Comparison of ENCODE assay signal across 22 cellular contexts in genomic region chr5:53071738-53072137, GRCh38. TPM values are rescaled to one million over a fixed set of nuclear protein-coding genes. Genes with fewer than 3 reads are reported as not detected.
DNase-seq lines count a peak whose midpoint lies in the region; ATAC-seq and TF ChIP-seq lines count a peak whose summit lies in the region.
"Had no signal": no experiment of that assay in that cellular context is flagged by ENCODE, and none has a peak within 500 bp of the region (broad histone marks: within the 10 kb centered on the region; RNA-seq: fewer than 3 reads in every experiment).

No MANE protein-coding gene starts in this region.

- H3K9ac ChIP-seq in adipocyte (ENCODE audit: low read length) = no peak overlapping the region

- no peak overlapping the region for H3K27ac Mint-ChIP-seq in CD14-positive monocyte
- H3K27ac Mint-ChIP-seq: activated T-helper 1 cell treated with anti-CD3 and anti-CD28 coated beads, Interleukin-12 subunit alpha, Interleukin-12 subunit beta, Interleukin-2, Interleukin-4 antibody, amounts not matched to agents 30 ng/mL and 10 ng/mL and 1 ng/mL, durations not matched to agents 14 hours and 24 hours and 36 hours; dendritic cell treated with granulocyte-macrophage colony-stimulating factor and Interleukin-4, amounts not matched to agents 40 ng/mL and 50 ng/mL, for 4 days; IgD-negative memory B cell; naive B cell had no signal

- peaks cover 12% of the 10 kb centered on the region for H3K4me1 ChIP-seq in adipocyte (ENCODE audit: control insufficient read depth, insufficient read depth, low read length)
- H3K4me1 ChIP-seq: breast epithelium, right lobe of liver had no signal

- H3K4me3 Mint-ChIP-seq in CD14-positive monocyte = no peak overlapping the region
- H3K4me3 Mint-ChIP-seq: activated T-helper 1 cell treated with anti-CD3 and anti-CD28 coated beads, Interleukin-12 subunit alpha, Interleukin-12 subunit beta, Interleukin-2, Interleukin-4 antibody, amounts not matched to agents 30 ng/mL and 10 ng/mL and 1 ng/mL, durations not matched to agents 14 hours and 24 hours and 36 hours; dendritic cell treated with granulocyte-macrophage colony-stimulating factor and Interleukin-4, amounts not matched to agents 40 ng/mL and 50 ng/mL, for 4 days; IgD-negative memory B cell; naive B cell had no signal

- H3K9me3 ChIP-seq in adipocyte (ENCODE audit: control insufficient read depth, low read length) = no peaks in the 10 kb centered on the region
- H3K9me3 ChIP-seq: breast epithelium, right lobe of liver, suprapubic skin had no signal

- H3K36me3 ChIP-seq in adipocyte (ENCODE audit: control insufficient read depth, insufficient read depth, low read length, severe bottlenecking) = peaks cover 15% of the 10 kb centered on the region
- H3K36me3 ChIP-seq: breast epithelium, right lobe of liver had no signal

- H3K27me3 ChIP-seq in adipocyte (replicated peaks; ENCODE audit: control insufficient read depth, insufficient read depth, low read length) = no peaks in the 10 kb centered on the region
- H3K27me3 ChIP-seq: breast epithelium, right lobe of liver, suprapubic skin had no signal

- H3K27me3 Mint-ChIP-seq in CD14-positive monocyte (ENCODE audit: low read depth in 3 of 3) = no peaks in the 10 kb centered on the region
- H3K27me3 Mint-ChIP-seq: dendritic cell treated with granulocyte-macrophage colony-stimulating factor and Interleukin-4, amounts not matched to agents 40 ng/mL and 50 ng/mL, for 4 days; IgD-negative memory B cell had no signal

- ATAC-seq in HG03342 (IDR thresholded peaks at IDR 0.05; ENCODE audit: unreplicated experiment) = no peak
- ATAC-seq: right lobe of liver had no signal

- H3K4me3 ChIP-seq in adipocyte (ENCODE audit: low read length) (no peak overlapping the region), foreskin fibroblast (ENCODE audit: low read depth in 1 of 2, low read length in 2 of 2) (no peak overlapping the region)
- H3K4me3 ChIP-seq: breast epithelium, right lobe of liver, suprapubic skin had no signal

- H3K36me3 Mint-ChIP-seq in CD14-positive monocyte = no peaks in the 10 kb centered on the region
- H3K36me3 Mint-ChIP-seq: IgD-negative memory B cell, naive B cell had no signal

- H3K9me3 Mint-ChIP-seq in CD14-positive monocyte = no peaks in the 10 kb centered on the region
- H3K9me3 Mint-ChIP-seq: activated T-helper 1 cell treated with anti-CD3 and anti-CD28 coated beads, Interleukin-12 subunit alpha, Interleukin-12 subunit beta, Interleukin-2, Interleukin-4 antibody, amounts not matched to agents 30 ng/mL and 10 ng/mL and 1 ng/mL, durations not matched to agents 14 hours and 24 hours and 36 hours; dendritic cell treated with granulocyte-macrophage colony-stimulating factor and Interleukin-4, amounts not matched to agents 40 ng/mL and 50 ng/mL, for 4 days; IgD-negative memory B cell; naive B cell had no signal

- DNase-seq in AG08395 (ENCODE audit: low spot score) (peak; percentile 66), ELR (ENCODE audit: low read depth) (peak; percentile 62), adipocyte (ENCODE audit: low read depth) (peak; percentile 73), foreskin fibroblast (peak; percentile 34 to 76), CD14-positive monocyte (ENCODE audit: low spot score) (no peak), HPDE6-E6E7 (ENCODE audit: extremely low spot score) (no peak), NCI-H446 treated with DMSO at 0.1 percent for 48 hours (lab: John Stamatoyannopoulos, UW) (no peak)
- DNase-seq: ACHN, DMS79, mesendoderm, MM.1S, naive B cell, NCI-H1436 treated with DMSO at 0.1 percent for 48 hours, NCI-H69, right lobe of liver, T-helper 1 cell had no signal

- TF ChIP-seq CTCF in foreskin fibroblast (IDR thresholded peaks at IDR 0.05; ENCODE audit: low read depth, low read length) = peak; percentile 44
- TF ChIP-seq CTCF in CD14-positive monocyte (IDR thresholded peaks at IDR 0.05) = no peak

- H3K4me1 Mint-ChIP-seq in CD14-positive monocyte = no peaks in the 10 kb centered on the region
- H3K4me1 Mint-ChIP-seq: IgD-negative memory B cell, naive B cell had no signal

- intact Hi-C loops in CD14-positive monocyte (cut with micrococcal nuclease) = no loop called here

RNA-seq across cellular contexts. Expression of gene MOCS2, which starts 37.8 kb away (rescaled TPM):
- polyA plus RNA-seq in CD14-positive monocyte = 10 to 100 TPM; 18.4 to 20.5 TPM

Comparison
In these comparisons a context has a peak if more than half of its experiments do, and no peak if none do; other contexts are left out.
1. DNase-seq: peak in AG08395 (single experiment), ELR (single experiment), adipocyte (single experiment) and foreskin fibroblast (2 of 2); none in CD14-positive monocyte (single experiment), HPDE6-E6E7 (single experiment) and NCI-H446 treated with DMSO at 0.1 percent for 48 hours (single experiment).